In genomic region chr19:53395840-53396580, GRCh38 we compare ENCODE assay signal across 8 cellular contexts. TPM values are rescaled to one million over a fixed set of nuclear protein-coding genes. Genes with fewer than 3 reads are reported as not detected.
DNase-seq lines count a peak whose midpoint lies in the region; ATAC-seq, FAIRE-seq and TF ChIP-seq lines count a peak whose summit lies in the region.
"Not testable (repeated sequence)": the region's sequence is repeated elsewhere in the genome, so short reads cannot be mapped to it uniquely, and the experiment has no call there.

No MANE protein-coding gene starts in this region.

- peak overlapping the region; percentile 60; the same call in 1 of the 2 replicates for H3K27ac ChIP-seq in WERI-Rb-1
- peak overlapping the region; percentile 82; the same call in 2 of the 3 replicates for H3K27ac ChIP-seq in K562 (ENCODE audit: extremely low read depth, low read depth, low read length)
- H3K27ac ChIP-seq in fibroblast of lung (ENCODE audit: insufficient read depth, low read length), result peak overlapping the region; percentile 81
- H3K27ac ChIP-seq in right lobe of liver; thymus (ENCODE audit: low read depth): not testable (repeated sequence)
- H3K27ac ChIP-seq in ovary, result peak overlapping the region in 1 of 2 donors; percentile 26

- 10% methylated on average over 9 of the region's 9 CpGs for WGBS in K562 (ENCODE audit: insufficient coverage, low coverage, missing lambda C conversion rate)
- WGBS in right lobe of liver (ENCODE audit: insufficient coverage, low coverage, low lambda C conversion rate, missing lambda C conversion rate), result 14% methylated on average over 9 of the region's 9 CpGs
- 2 to 4% (median 2%) methylated on average over 9 of the region's 9 CpGs for WGBS in ovary, 3 donors
- WGBS in thymus, result 31% methylated on average over 9 of the region's 9 CpGs

- not testable (repeated sequence) for H4K20me1 ChIP-seq in K562 (replicated peaks; ENCODE audit: control insufficient read depth, insufficient read depth, low read length); fibroblast of lung (ENCODE audit: control insufficient read depth, extremely low read depth, insufficient read depth, low read length)

- in situ Hi-C loops in Caki2 (cut with HindIII; ENCODE audit: low pct_unique_long_range_greater_than_20kb, low sequenced_read_pairs); K562 (cut with MboI): not testable (repeated sequence)

- H3K9me3 ChIP-seq in WERI-Rb-1 (ENCODE audit: severe bottlenecking); K562 (replicated peaks; ENCODE audit: control insufficient read depth, insufficient read depth, low read depth, low read length); fibroblast of lung (ENCODE audit: control insufficient read depth, insufficient read depth, low read depth, low read length); right lobe of liver; ovary; thymus (ENCODE audit: control insufficient read depth): not testable (repeated sequence)

- not testable (repeated sequence) for FAIRE-seq in K562 (lab: Jason Lieb, UNC)

- TF ChIP-seq POLR2A in K562 (conservative IDR thresholded peaks at IDR 0.05); right lobe of liver (IDR thresholded peaks at IDR 0.05); ovary (IDR thresholded peaks at IDR 0.05): not testable (repeated sequence)

- POLR2A ChIA-PET in K562 (lab: Yijun Ruan, JAX), result interaction anchor here (1.2 kb wide), 1 partner anchor 43 kb away, joined by 3 read pairs; no protein-coding TSS in a partner anchor

- intact Hi-C loops in K562 (cut with micrococcal nuclease); right lobe of liver (cut with DNase I): not testable (repeated sequence)
- intact Hi-C loops in ovary (cut with DNase I), result loop anchor here in 1 of 4 donors (10.0 kb wide), 1 partner anchor 201 kb away; the partner anchor contains the start of gene ZNF665

- H3K4me3 ChIP-seq in LNCaP clone FGC (ENCODE audit: low read depth, low read length) (peak overlapping the region; percentile 88), WERI-Rb-1 (ENCODE audit: low read depth, low read length) (peak overlapping the region; percentile 85), K562 (peak overlapping the region; percentile 67), fibroblast of lung (replicated peaks in 1 of 4; ENCODE audit: control extremely low read depth in 1 of 4, insufficient read depth in 1 of 4, low read depth in 3 of 4, low read length in 4 of 4) (peak overlapping the region; percentile 81 to 94 (median 86)), right lobe of liver (peak overlapping the region; percentile 76 to 85 (median 77)), ovary (peak overlapping the region; percentile 64), thymus (ENCODE audit: low read length) (peak overlapping the region; percentile 82)

- H3K4me1 ChIP-seq in K562 (replicated peaks in 1 of 2; ENCODE audit: control insufficient read depth in 2 of 2, insufficient read depth in 2 of 2, low read length in 2 of 2), result peaks cover 8 to 12% of the 10 kb centered on the region in 2 experiments; a peak in 4 of 5 replicates
- not testable (repeated sequence) for H3K4me1 ChIP-seq in fibroblast of lung (ENCODE audit: control insufficient read depth, extremely low read depth, insufficient read depth, low read length); right lobe of liver; ovary (ENCODE audit: insufficient read depth); thymus (ENCODE audit: control insufficient read depth, insufficient read depth, low read length)

- peak; percentile 15 for DNase-seq in Caki2 (ENCODE audit: low read depth)
- not testable (repeated sequence) for DNase-seq in LNCaP clone FGC (ENCODE audit: low read depth); WERI-Rb-1; K562 (ENCODE audit: extremely low read depth in 1 of 4, low spot score in 3 of 4); fibroblast of lung (ENCODE audit: low read depth in 2 of 2); right lobe of liver; ovary

- H3K9ac ChIP-seq in K562 (ENCODE audit: insufficient read depth in 1 of 2, low read depth in 2 of 2, low read length in 2 of 2) (peak overlapping the region; percentile 87 to 92), fibroblast of lung (ENCODE audit: insufficient read depth, low read length) (peak overlapping the region; percentile 69)

- peaks cover 18% of the 10 kb centered on the region for H3K79me2 ChIP-seq in K562 (ENCODE audit: control insufficient read depth, insufficient read depth, low read length)
- not testable (repeated sequence) for H3K79me2 ChIP-seq in fibroblast of lung (ENCODE audit: control insufficient read depth, insufficient read depth, low read length)

- H3K4me2 ChIP-seq in K562 (ENCODE audit: insufficient read depth, low read length) (peak overlapping the region; percentile 85), fibroblast of lung (ENCODE audit: extremely low read depth, insufficient read depth, low read length) (peak overlapping the region; percentile 93)

- TF ChIP-seq RAD21 in K562 (CRISPR knock-in tag; conservative IDR thresholded peaks at IDR 0.05 in 1 of 2, IDR thresholded peaks at IDR 0.05 in 1 of 2), result not testable (repeated sequence)

- not testable (repeated sequence) for TF ChIP-seq CTCF in LNCaP clone FGC (IDR thresholded peaks at IDR 0.05; ENCODE audit: control insufficient read depth, extremely low read depth, insufficient read depth); WERI-Rb-1 (IDR thresholded peaks at IDR 0.05; ENCODE audit: low read depth, low read length); K562 (IDR thresholded peaks at IDR 0.05 in 2 of 3, conservative IDR thresholded peaks at IDR 0.05 in 1 of 3; ENCODE audit: insufficient read depth in 2 of 3, low read depth in 1 of 3, low read length in 3 of 3); fibroblast of lung (conservative IDR thresholded peaks at IDR 0.05 in 1 of 2, IDR thresholded peaks at IDR 0.05 in 1 of 2; ENCODE audit: low read depth in 1 of 2, low read length in 2 of 2); right lobe of liver (IDR thresholded peaks at IDR 0.05); ovary (IDR thresholded peaks at IDR 0.05)

- H3K9me1 ChIP-seq in K562 (ENCODE audit: control insufficient read depth, insufficient read depth, low read length), result not testable (repeated sequence)

- H2AFZ ChIP-seq in K562 (ENCODE audit: low read depth, low read length), result peak overlapping the region; percentile 90; the same call in 1 of the 2 replicates
- H2AFZ ChIP-seq in fibroblast of lung (ENCODE audit: low read length), result peak overlapping the region; percentile 83

- H3K27me3 ChIP-seq in WERI-Rb-1 (ENCODE audit: insufficient read depth, low read depth, severe bottlenecking); K562 (ENCODE audit: control insufficient read depth in 2 of 2, insufficient read depth in 2 of 2, low read length in 2 of 2); fibroblast of lung (ENCODE audit: control insufficient read depth, insufficient read depth, low read length); right lobe of liver; ovary; thymus (ENCODE audit: control insufficient read depth, insufficient read depth): not testable (repeated sequence)

- ATAC-seq in K562, result peak; percentile 43
- ATAC-seq in right lobe of liver, result not testable (repeated sequence)

- H3K36me3 ChIP-seq in WERI-Rb-1; fibroblast of lung (ENCODE audit: control insufficient read depth, insufficient read depth, low read length); ovary: not testable (repeated sequence)
- H3K36me3 ChIP-seq in K562 (ENCODE audit: control insufficient read depth, insufficient read depth, low read length), result peaks cover 23% of the 10 kb centered on the region; the same call in 2 of the 3 replicates
- peaks cover 0 to 13% (median 1%) of the 10 kb centered on the region in 4 donors for H3K36me3 ChIP-seq in right lobe of liver
- H3K36me3 ChIP-seq in thymus (ENCODE audit: control insufficient read depth, insufficient read depth), result peaks cover 18% of the 10 kb centered on the region

- TF ChIP-seq EP300 in K562 (IDR thresholded peaks at IDR 0.05; ENCODE audit: low read length); ovary (IDR thresholded peaks at IDR 0.05): not testable (repeated sequence)

- CTCF ChIA-PET in K562 (lab: Yijun Ruan, JAX; ENCODE audit: low intra/inter-chr PET ratio), result not testable (repeated sequence)

- BruUV-seq in K562 (replicated peaks; lab: Mats Ljungman, UMichigan), result TSS peak; percentile 62

RNA-seq across cellular contexts. Expression of gene ZNF765, which starts 1.1 kb away (rescaled TPM):
- total RNA-seq in Caki2 (2014; rRNA removed; shearing (Covaris generic); ENCODE audit: low replicate concordance), result 7.4 and 10.2 TPM in 2 replicates
- total RNA-seq in K562 (2011; cell fraction: chromatin; rRNA removed; ENCODE audit: low replicate concordance), result 22.3 and 41.4 TPM in 2 replicates
- total RNA-seq in K562 (2011; cell fraction: nucleolus; rRNA removed), result 16.3 and 20.1 TPM in 2 replicates
- total RNA-seq in K562 (2011; cell fraction: nucleoplasm; rRNA removed), result 17.6 and 19.8 TPM in 2 replicates
- 8.0 and 8.5 TPM in 2 replicates for total RNA-seq in K562 (2014; rRNA removed)
- 17.5 and 18.7 TPM in 2 replicates for total RNA-seq in K562 (2014; rRNA removed; fragmentation: Illumina TruSeq; extraction: Trizol)
- total RNA-seq in K562 (2015; rRNA removed; fragmentation: Illumina TruSeq; extraction: Trizol), result 13.5 and 16.6 TPM in 2 replicates
- total RNA-seq in K562 (2021), result 9.8 and 9.9 TPM in 2 replicates
- polyA plus RNA-seq in K562 (2011; rRNA removed), result 12.5 and 12.7 TPM in 2 replicates
- 4.1 and 5.6 TPM in 2 replicates for polyA plus RNA-seq in K562 (2011; cell fraction: cytosol; rRNA removed)
- 20.1 and 23.8 TPM in 2 replicates for polyA plus RNA-seq in K562 (2011; cell fraction: nucleus; rRNA removed)
- polyA plus RNA-seq in K562 (2012), result 6.2 and 6.8 TPM in 2 replicates
- 8.7 and 9.4 TPM in 2 replicates for polyA plus RNA-seq in K562 (2014; fragmentation: Illumina TruSeq; extraction: Trizol)
- 1 to 10 TPM; 6.6 to 9.6 TPM for polyA plus RNA-seq in K562 (2014; fragmentation: Nextera tagmentation; extraction: Ambion mirVana)
- polyA plus RNA-seq in K562 (2014; rRNA removed), result 5.4 and 8.1 TPM in 2 replicates
- 35.9 and 37.9 TPM in 2 replicates for polyA minus RNA-seq in K562 (2011; rRNA and poly(A)+ RNA removed)
- polyA minus RNA-seq in K562 (2011; cell fraction: cytosol; rRNA and poly(A)+ RNA removed), result 8.0 and 8.6 TPM in 2 replicates
- polyA minus RNA-seq in K562 (2011; cell fraction: nucleus; rRNA and poly(A)+ RNA removed), result 11.6 and 19.9 TPM in 2 replicates
- 13.1 and 14.7 TPM in 2 replicates for total RNA-seq in fibroblast of lung
- polyA plus RNA-seq in fibroblast of lung, result 3.7 and 5.3 TPM in 2 replicates
- polyA plus RNA-seq in fibroblast of lung (2012), result 3.8 and 4.0 TPM in 2 replicates
- polyA minus RNA-seq in fibroblast of lung (ENCODE audit: low replicate concordance), result 3.7 and 5.4 TPM in 2 replicates
- 1 to 10 TPM; 2.2 to 7.7 (median 3.8) TPM for total RNA-seq in right lobe of liver
- 10 to 100 TPM in 6 of 7 donors, 1 to 10 TPM in 1; 9.2 to 27.9 (median 21.8) TPM for total RNA-seq in ovary
- polyA plus RNA-seq in ovary, result 1 to 10 TPM; 6.8 to 9.8 TPM
- polyA plus RNA-seq in thymus, result 6.2 TPM

RNA-seq across cellular contexts. Expression of gene ZNF525, which starts 30.5 kb away (rescaled TPM):
- total RNA-seq in Caki2 (2014; rRNA removed; shearing (Covaris generic); ENCODE audit: low replicate concordance), result 3.0 and 3.7 TPM in 2 replicates
- 12.6 and 34.8 TPM in 2 replicates for total RNA-seq in K562 (2011; cell fraction: chromatin; rRNA removed; ENCODE audit: low replicate concordance)
- total RNA-seq in K562 (2011; cell fraction: nucleolus; rRNA removed), result 6.3 and 10.8 TPM in 2 replicates
- 17.3 and 18.7 TPM in 2 replicates for total RNA-seq in K562 (2011; cell fraction: nucleoplasm; rRNA removed)
- total RNA-seq in K562 (2014; rRNA removed) (4.1 and 6.9 TPM in 2 replicates), K562 (2014; rRNA removed; fragmentation: Illumina TruSeq; extraction: Trizol) (11.0 and 12.0 TPM in 2 replicates), K562 (2015; rRNA removed; fragmentation: Illumina TruSeq; extraction: Trizol) (5.7 and 6.7 TPM in 2 replicates), K562 (2021) (6.5 and 6.7 TPM in 2 replicates), fibroblast of lung (6.8 and 7.4 TPM in 2 replicates), right lobe of liver (1 to 10 TPM; 1.7 to 3.7 (median 2.2) TPM), ovary (10 to 100 TPM in 6 of 7 donors, 1 to 10 TPM in 1; 4.0 to 25.7 (median 18.8) TPM)
- polyA plus RNA-seq in K562 (2011; rRNA removed) (6.4 and 10.8 TPM in 2 replicates), K562 (2014; fragmentation: Illumina TruSeq; extraction: Trizol) (6.5 and 7.0 TPM in 2 replicates), K562 (2014; fragmentation: Nextera tagmentation; extraction: Ambion mirVana) (1 to 10 TPM; 1.5 to 2.5 TPM), K562 (2014; rRNA removed) (4.5 and 5.4 TPM in 2 replicates), fibroblast of lung (1.8 and 4.8 TPM in 2 replicates), ovary (1 to 10 TPM; 6.2 to 8.1 TPM), thymus (12.8 TPM)
- 1.4 and 2.7 TPM in 2 replicates for polyA plus RNA-seq in K562 (2011; cell fraction: cytosol; rRNA removed)
- polyA plus RNA-seq in K562 (2011; cell fraction: nucleus; rRNA removed), result 5.9 and 6.6 TPM in 2 replicates
- 3.4 and 4.3 TPM in 2 replicates for polyA plus RNA-seq in K562 (2012)
- polyA minus RNA-seq in K562 (2011; rRNA and poly(A)+ RNA removed), result 14.5 and 16.1 TPM in 2 replicates
- polyA minus RNA-seq in K562 (2011; cell fraction: cytosol; rRNA and poly(A)+ RNA removed), result 2.2 and 5.0 TPM in 2 replicates
- 5.3 and 7.7 TPM in 2 replicates for polyA minus RNA-seq in K562 (2011; cell fraction: nucleus; rRNA and poly(A)+ RNA removed)
- 1.1 and 4.4 TPM in 2 replicates for polyA plus RNA-seq in fibroblast of lung (2012)
- 0.48 and 0.98 TPM in 2 replicates for polyA minus RNA-seq in fibroblast of lung (ENCODE audit: low replicate concordance)

RNA-seq across cellular contexts. Expression of gene ZNF761, which starts 35.8 kb away (rescaled TPM):
- total RNA-seq in Caki2 (2014; rRNA removed; shearing (Covaris generic); ENCODE audit: low replicate concordance), result 6.8 and 9.9 TPM in 2 replicates
- total RNA-seq in K562 (2011; cell fraction: chromatin; rRNA removed; ENCODE audit: low replicate concordance), result 14.6 and 49.9 TPM in 2 replicates
- 12.7 and 17.0 TPM in 2 replicates for total RNA-seq in K562 (2011; cell fraction: nucleolus; rRNA removed)
- total RNA-seq in K562 (2011; cell fraction: nucleoplasm; rRNA removed), result 23.3 and 24.8 TPM in 2 replicates
- 10.3 and 11.1 TPM in 2 replicates for total RNA-seq in K562 (2014; rRNA removed)
- 19.6 and 19.7 TPM in 2 replicates for total RNA-seq in K562 (2014; rRNA removed; fragmentation: Illumina TruSeq; extraction: Trizol)
- 15.1 and 18.1 TPM in 2 replicates for total RNA-seq in K562 (2015; rRNA removed; fragmentation: Illumina TruSeq; extraction: Trizol)
- 11.3 and 11.8 TPM in 2 replicates for total RNA-seq in K562 (2021)
- polyA plus RNA-seq in K562 (2011; rRNA removed), result 17.9 and 25.2 TPM in 2 replicates
- polyA plus RNA-seq in K562 (2011; cell fraction: cytosol; rRNA removed), result 8.1 and 11.7 TPM in 2 replicates
- 14.3 and 15.7 TPM in 2 replicates for polyA plus RNA-seq in K562 (2011; cell fraction: nucleus; rRNA removed)
- polyA plus RNA-seq in K562 (2012), result 9.6 and 11.1 TPM in 2 replicates
- polyA plus RNA-seq in K562 (2014; fragmentation: Illumina TruSeq; extraction: Trizol), result 16.3 and 17.0 TPM in 2 replicates
- 10 to 100 TPM; 13.0 to 30.2 TPM for polyA plus RNA-seq in K562 (2014; fragmentation: Nextera tagmentation; extraction: Ambion mirVana)
- polyA plus RNA-seq in K562 (2014; rRNA removed), result 10.3 and 10.5 TPM in 2 replicates
- polyA minus RNA-seq in K562 (2011; rRNA and poly(A)+ RNA removed), result 29.5 and 29.7 TPM in 2 replicates
- polyA minus RNA-seq in K562 (2011; cell fraction: cytosol; rRNA and poly(A)+ RNA removed), result 9.3 and 9.4 TPM in 2 replicates
- 7.4 and 9.2 TPM in 2 replicates for polyA minus RNA-seq in K562 (2011; cell fraction: nucleus; rRNA and poly(A)+ RNA removed)
- total RNA-seq in fibroblast of lung, result 9.2 and 10.7 TPM in 2 replicates
- polyA plus RNA-seq in fibroblast of lung, result 7.6 and 11.5 TPM in 2 replicates
- 3.8 and 6.0 TPM in 2 replicates for polyA plus RNA-seq in fibroblast of lung (2012)
- 1.7 and 3.6 TPM in 2 replicates for polyA minus RNA-seq in fibroblast of lung (ENCODE audit: low replicate concordance)
- 1 to 10 TPM; 2.6 to 4.2 (median 3.4) TPM for total RNA-seq in right lobe of liver
- total RNA-seq in ovary, result 10 to 100 TPM in 5 of 7 donors, 1 to 10 TPM in 2; 8.5 to 19.5 (median 10.3) TPM
- polyA plus RNA-seq in ovary, result 1 to 10 TPM; 6.7 to 7.8 TPM
- polyA plus RNA-seq in thymus, result 14.9 TPM
